10 cellular contexts compared by ENCODE assay signal in genomic region chr2:120224256-120224655, GRCh38. TPM values are rescaled to one million over a fixed set of nuclear protein-coding genes. Genes with fewer than 3 reads are reported as not detected.
DNase-seq lines count a peak whose midpoint lies in the region; ATAC-seq and TF ChIP-seq lines count a peak whose summit lies in the region.
"Had no signal": no experiment of that assay in that cellular context is flagged by ENCODE, and none has a peak within 500 bp of the region (broad histone marks: within the 10 kb centered on the region; RNA-seq: fewer than 3 reads in every experiment).

No MANE protein-coding gene starts in this region.

- H3K27ac ChIP-seq in lower lobe of right lung, result peak overlapping the region; percentile 98
- peak overlapping the region in 1 of 3 donors; percentile 92 for H3K27ac ChIP-seq in thyroid gland

- H3K4me1 ChIP-seq in lower lobe of right lung (peaks cover 35% of the 10 kb centered on the region), thyroid gland (peaks cover 21 to 23% of the 10 kb centered on the region in 2 donors)

- CTCF ChIA-PET in activated naive CD4-positive, alpha-beta T cell treated with anti-CD3 and anti-CD28 coated beads for 36 hours (lab: Charles Lee), result interaction anchor here (3.4 kb wide), 1 partner anchor 48 kb away, joined by 14 read pairs; no protein-coding TSS in a partner anchor

- peak overlapping the region; percentile 75 for H3K4me3 ChIP-seq in lower lobe of right lung
- H3K4me3 ChIP-seq in thyroid gland (replicated peaks in 1 of 3), result no peak overlapping the region

- 73 to 94% methylated on average over 3 to 12 of the region's 13 CpGs for WGBS in thyroid gland, 2 donors

- intact Hi-C loops in activated naive CD4-positive, alpha-beta T cell treated with anti-CD3 and anti-CD28 coated beads for 36 hours (cut with micrococcal nuclease), result no loop called here
- intact Hi-C loops in lower lobe of right lung (cut with DNase I), result no loop called here
- intact Hi-C loops in thyroid gland (cut with DNase I), result loop anchor here (10.0 kb wide), 1 partner anchor 91 kb away; no protein-coding TSS in a partner anchor

- H3K9me3 ChIP-seq in lower lobe of right lung, result peaks cover 4% of the 10 kb centered on the region
- no peaks in the 10 kb centered on the region for H3K9me3 ChIP-seq in thyroid gland
- H3K9me3 ChIP-seq: ascending aorta had no signal

- TF ChIP-seq CTCF in lower lobe of right lung (IDR thresholded peaks at IDR 0.05), result no peak
- no peak for TF ChIP-seq CTCF in thyroid gland (IDR thresholded peaks at IDR 0.05)

- ATAC-seq in activated T-helper 17 cell treated with anti-CD3 and anti-CD28 coated beads, Interleukin-2, amount 50 U/mL, for 72 hours (replicated peaks), result no peak
- ATAC-seq in lower lobe of right lung, result no peak
- ATAC-seq in HG03175 (IDR thresholded peaks at IDR 0.05; ENCODE audit: unreplicated experiment), result no peak
- no peak for ATAC-seq in HG03039 (IDR thresholded peaks at IDR 0.05; ENCODE audit: unreplicated experiment)
- ATAC-seq in esophagus mucosa, result no peak

- no peak for DNase-seq in activated naive CD4-positive, alpha-beta T cell treated with anti-CD3 and anti-CD28 coated beads for 36 hours
- no peak for DNase-seq in activated naive CD4-positive, alpha-beta T cell (lab: John Stamatoyannopoulos, UW)
- no peak for DNase-seq in lower lobe of right lung
- DNase-seq in thyroid gland, result peak; percentile 28 to 38
- DNase-seq: Right ventricle myocardium superior had no signal

- H3K36me3 ChIP-seq in lower lobe of right lung (peaks cover 4% of the 10 kb centered on the region), thyroid gland (no peaks in the 10 kb centered on the region)

- peaks cover 47% of the 10 kb centered on the region for H3K4me1 Mint-ChIP-seq in activated naive CD4-positive, alpha-beta T cell treated with anti-CD3 and anti-CD28 coated beads for 36 hours (ENCODE audit: low read depth)
- H3K4me1 Mint-ChIP-seq in activated T-helper 17 cell treated with anti-CD3 and anti-CD28 coated beads, Interleukin-2, amount 50 U/mL, for 72 hours, result peaks cover 37% of the 10 kb centered on the region

- peaks cover 31% of the 10 kb centered on the region for H3K36me3 Mint-ChIP-seq in activated naive CD4-positive, alpha-beta T cell treated with anti-CD3 and anti-CD28 coated beads for 36 hours (ENCODE audit: low read depth)
- H3K36me3 Mint-ChIP-seq in activated T-helper 17 cell treated with anti-CD3 and anti-CD28 coated beads, Interleukin-2, amount 50 U/mL, for 72 hours (ENCODE audit: low read depth), result peaks cover 43% of the 10 kb centered on the region

- H3K27me3 Mint-ChIP-seq in activated naive CD4-positive, alpha-beta T cell treated with anti-CD3 and anti-CD28 coated beads for 36 hours (ENCODE audit: low read depth), result no peaks in the 10 kb centered on the region
- H3K27me3 Mint-ChIP-seq in activated T-helper 17 cell treated with anti-CD3 and anti-CD28 coated beads, Interleukin-2, amount 50 U/mL, for 72 hours, result no peaks in the 10 kb centered on the region

- peak overlapping the region; percentile 80 for H3K4me3 Mint-ChIP-seq in activated naive CD4-positive, alpha-beta T cell treated with anti-CD3 and anti-CD28 coated beads for 36 hours
- peak overlapping the region; percentile 83 for H3K4me3 Mint-ChIP-seq in activated T-helper 17 cell treated with anti-CD3 and anti-CD28 coated beads, Interleukin-2, amount 50 U/mL, for 72 hours

- H3K27ac Mint-ChIP-seq in activated naive CD4-positive, alpha-beta T cell treated with anti-CD3 and anti-CD28 coated beads for 36 hours, result peak overlapping the region; percentile 50
- H3K27ac Mint-ChIP-seq in activated T-helper 17 cell treated with anti-CD3 and anti-CD28 coated beads, Interleukin-2, amount 50 U/mL, for 72 hours, result peak overlapping the region; percentile 84

- H3K9me3 Mint-ChIP-seq in activated naive CD4-positive, alpha-beta T cell treated with anti-CD3 and anti-CD28 coated beads for 36 hours, result peaks cover 14% of the 10 kb centered on the region
- H3K9me3 Mint-ChIP-seq in activated T-helper 17 cell treated with anti-CD3 and anti-CD28 coated beads, Interleukin-2, amount 50 U/mL, for 72 hours, result peaks cover 3% of the 10 kb centered on the region

- H3K27me3 ChIP-seq in lower lobe of right lung (ENCODE audit: low read depth) (no peaks in the 10 kb centered on the region), thyroid gland (no peaks in the 10 kb centered on the region)
- H3K27me3 ChIP-seq: ascending aorta had no signal

- TF ChIP-seq POLR2A in thyroid gland (IDR thresholded peaks at IDR 0.05), result no peak

RNA-seq across cellular contexts. Expression of gene TMEM185B, which starts 1.1 kb away (rescaled TPM):
- 10 to 100 TPM; 11.4 to 12.2 TPM for total RNA-seq in activated naive CD4-positive, alpha-beta T cell treated with anti-CD3 and anti-CD28 coated beads for 36 hours
- 10 to 100 TPM; 28.0 to 31.2 TPM for total RNA-seq in activated T-helper 17 cell treated with anti-CD3 and anti-CD28 coated beads, Interleukin-2, amount 50 U/mL, for 72 hours
- total RNA-seq in lower lobe of right lung (22.2 TPM), thyroid gland (10 to 100 TPM; 35.9 to 47.9 (median 44.6) TPM), esophagus mucosa (20.3 TPM)

RNA-seq across cellular contexts. Expression of gene RALB, which starts 28.4 kb away (rescaled TPM):
- 10 to 100 TPM; 16.4 to 19.3 TPM for total RNA-seq in activated naive CD4-positive, alpha-beta T cell treated with anti-CD3 and anti-CD28 coated beads for 36 hours
- total RNA-seq in activated T-helper 17 cell treated with anti-CD3 and anti-CD28 coated beads, Interleukin-2, amount 50 U/mL, for 72 hours, result 10 to 100 TPM; 77.4 to 91.9 TPM
- total RNA-seq in lower lobe of right lung, result 65.8 TPM
- 10 to 100 TPM; 39.7 to 64.2 (median 45.4) TPM for total RNA-seq in thyroid gland
- 81.2 TPM for total RNA-seq in esophagus mucosa

Comparison
In these comparisons a context has a peak if more than half of its experiments do, and no peak if none do; other contexts are left out.
1. DNase-seq: peak in thyroid gland (2 of 2); none in activated naive CD4-positive, alpha-beta T cell treated with anti-CD3 and anti-CD28 coated beads for 36 hours (single experiment), activated naive CD4-positive, alpha-beta T cell (0 of 4) and lower lobe of right lung (single experiment).